ENCODE assay signal across 15 cellular contexts in genomic region chr2:199602896-199603482, GRCh38.
A peak's percentile ranks its signal among the peaks of the same experiment; 100 is the strongest.
DNase-seq lines count a peak whose midpoint lies in the region; ATAC-seq and TF ChIP-seq lines count a peak whose summit lies in the region.
"Had no signal": no experiment of that assay in that cellular context is flagged by ENCODE, and none has a peak within 500 bp of the region (broad histone marks: within the 10 kb centered on the region; RNA-seq: fewer than 3 reads in every experiment).

No MANE protein-coding gene starts in this region.

- no peak overlapping the region for H3K4me3 Mint-ChIP-seq in activated CD8-positive, alpha-beta T cell treated with anti-CD3 and anti-CD28 coated beads, Interleukin-2, amount 10 ng/mL, durations not matched to agents 7 days and 5 days
- H3K4me3 Mint-ChIP-seq in endodermal cell: no peak overlapping the region
- H3K4me3 Mint-ChIP-seq: activated CD4-positive, alpha-beta T cell treated with anti-CD3 and anti-CD28 coated beads for 36 hours; activated naive CD4-positive, alpha-beta T cell treated with anti-CD3 and anti-CD28 coated beads for 36 hours; stimulated activated naive CD8-positive, alpha-beta T cell treated with anti-CD3 and anti-CD28 coated beads, Interleukin-15, Interleukin-2, amounts not matched to agents 100 ng/mL and 50 ng/mL, for 24 hours had no signal

- DNase-seq in Ammon's horn (ENCODE audit: low spot score) (peak; percentile 48), SK-N-MC (ENCODE audit: low read depth, low spot score) (peak; percentile 39), epidermal melanocyte (ENCODE audit: insufficient read length, low spot score) (peak; percentile 40), osteoblast (ENCODE audit: insufficient read length, low spot score, missing footprints) (peak; percentile 79), NCI-H748 treated with DMSO at 0.1 percent for 48 hours (lab: John Stamatoyannopoulos, UW) (no peak), endodermal cell (no peak)
- no peak for DNase-seq in activated CD8-positive, alpha-beta T cell treated with anti-CD3 and anti-CD28 coated beads, Interleukin-2, amount 10 ng/mL, durations not matched to agents 7 days and 5 days
- DNase-seq: activated T-cell treated with anti-CD3 and anti-CD28 coated beads, Interleukin-2, amount 50 U/mL, for 48 hours had no signal

- H3K4me1 ChIP-seq in osteoblast (ENCODE audit: insufficient read depth, low read length) (no peaks in the 10 kb centered on the region), endodermal cell (ENCODE audit: control insufficient read depth, insufficient read depth, low read length) (no peaks in the 10 kb centered on the region)
- H3K4me1 ChIP-seq: transverse colon had no signal

- no peak for TF ChIP-seq CTCF in osteoblast (IDR thresholded peaks at IDR 0.05; ENCODE audit: extremely low read depth, low read depth, low read length)
- no peak for TF ChIP-seq CTCF in endodermal cell (conservative IDR thresholded peaks at IDR 0.05)

- H4K20me1 ChIP-seq in osteoblast (ENCODE audit: insufficient read depth, low read length): no peaks in the 10 kb centered on the region
- H4K20me1 ChIP-seq: BLaER1 treated with 17β-estradiol and CSF1 and Interleukin-3, amounts not matched to agents 10 nM and 100 nM had no signal

- no peaks in the 10 kb centered on the region for H3K4me1 Mint-ChIP-seq in activated CD8-positive, alpha-beta T cell treated with anti-CD3 and anti-CD28 coated beads, Interleukin-2, amount 10 ng/mL, durations not matched to agents 7 days and 5 days (ENCODE audit: low read depth)
- peaks cover 3% of the 10 kb centered on the region for H3K4me1 Mint-ChIP-seq in endodermal cell
- H3K4me1 Mint-ChIP-seq: activated CD4-positive, alpha-beta T cell treated with anti-CD3 and anti-CD28 coated beads for 36 hours had no signal

- no peaks in the 10 kb centered on the region for H3K36me3 Mint-ChIP-seq in activated CD8-positive, alpha-beta T cell treated with anti-CD3 and anti-CD28 coated beads, Interleukin-2, amount 10 ng/mL, durations not matched to agents 7 days and 5 days (ENCODE audit: low read depth)
- no peaks in the 10 kb centered on the region for H3K36me3 Mint-ChIP-seq in endodermal cell (ENCODE audit: low read depth)

- H3K4me2 ChIP-seq in osteoblast (ENCODE audit: insufficient read depth, low read length): no peak overlapping the region
- H3K4me2 ChIP-seq: BLaER1 treated with 17β-estradiol and CSF1 and Interleukin-3, amounts not matched to agents 10 nM and 100 nM; KMS-11 had no signal

- H2AFZ ChIP-seq in osteoblast (ENCODE audit: low read length): no peak overlapping the region

- H3K4me3 ChIP-seq in SK-N-MC (peak overlapping the region; percentile 36), osteoblast (ENCODE audit: insufficient read depth, low read length) (no peak overlapping the region), endodermal cell (ENCODE audit: low read length) (no peak overlapping the region)
- H3K4me3 ChIP-seq: BLaER1 treated with 17β-estradiol and CSF1 and Interleukin-3, amounts not matched to agents 10 nM and 100 nM; transverse colon had no signal

- no peaks in the 10 kb centered on the region for H3K79me2 ChIP-seq in osteoblast (ENCODE audit: insufficient read depth, low read length)

- H3K27ac ChIP-seq in SK-N-MC (peak overlapping the region; percentile 77), osteoblast (ENCODE audit: low read depth, low read length) (no peak overlapping the region), endodermal cell (ENCODE audit: low read depth, low read length) (no peak overlapping the region)
- H3K27ac ChIP-seq: BLaER1 treated with 17β-estradiol and CSF1 and Interleukin-3, amounts not matched to agents 10 nM and 100 nM; KMS-11; transverse colon had no signal

- peaks cover 4% of the 10 kb centered on the region for H3K27me3 Mint-ChIP-seq in activated CD8-positive, alpha-beta T cell treated with anti-CD3 and anti-CD28 coated beads, Interleukin-2, amount 10 ng/mL, durations not matched to agents 7 days and 5 days (ENCODE audit: low read depth)
- peaks cover 39% of the 10 kb centered on the region for H3K27me3 Mint-ChIP-seq in endodermal cell (ENCODE audit: insufficient read depth)
- H3K27me3 Mint-ChIP-seq: stimulated activated naive CD8-positive, alpha-beta T cell treated with anti-CD3 and anti-CD28 coated beads, Interleukin-15, Interleukin-2, amounts not matched to agents 100 ng/mL and 50 ng/mL, for 24 hours had no signal

- H3K27me3 ChIP-seq in osteoblast (ENCODE audit: insufficient read depth, low read length) (no peaks in the 10 kb centered on the region), endodermal cell (ENCODE audit: control insufficient read depth, insufficient read depth, low read length, poor library complexity, severe bottlenecking) (peaks cover 18% of the 10 kb centered on the region)
- H3K27me3 ChIP-seq: BLaER1 treated with 17β-estradiol and CSF1 and Interleukin-3, amounts not matched to agents 10 nM and 100 nM; transverse colon had no signal

- H3K9ac ChIP-seq in SK-N-MC (ENCODE audit: insufficient read length) (peak overlapping the region; percentile 27), endodermal cell (ENCODE audit: extremely low read depth, low read length, poor library complexity, severe bottlenecking) (no peak overlapping the region)
- H3K9ac ChIP-seq: BLaER1 treated with 17β-estradiol and CSF1 and Interleukin-3, amounts not matched to agents 10 nM and 100 nM; KMS-11 had no signal

- no peak for ATAC-seq in activated CD8-positive, alpha-beta T cell treated with anti-CD3 and anti-CD28 coated beads, Interleukin-2, amount 10 ng/mL, durations not matched to agents 7 days and 5 days
- ATAC-seq in HG02623 (IDR thresholded peaks at IDR 0.05; ENCODE audit: unreplicated experiment): no peak
- ATAC-seq: activated CD4-positive, alpha-beta T cell treated with anti-CD3 and anti-CD28 coated beads for 36 hours had no signal

- WGBS in endodermal cell (ENCODE audit: insufficient coverage in 1 of 2, insufficient read length in 1 of 2), 2 experiments: 91 to 93% methylated on average over 5 to 6 of the region's 6 CpGs

- CTCF ChIA-PET in activated CD8-positive, alpha-beta T cell treated with anti-CD3 and anti-CD28 coated beads, Interleukin-2, amount 10 ng/mL, durations not matched to agents 7 days and 5 days (lab: Charles Lee): no interaction called here

- H3K9me3 Mint-ChIP-seq in activated CD8-positive, alpha-beta T cell treated with anti-CD3 and anti-CD28 coated beads, Interleukin-2, amount 10 ng/mL, durations not matched to agents 7 days and 5 days (ENCODE audit: insufficient read depth): no peaks in the 10 kb centered on the region
- no peaks in the 10 kb centered on the region for H3K9me3 Mint-ChIP-seq in endodermal cell
- H3K9me3 Mint-ChIP-seq: activated naive CD4-positive, alpha-beta T cell treated with anti-CD3 and anti-CD28 coated beads for 36 hours; stimulated activated naive CD8-positive, alpha-beta T cell treated with anti-CD3 and anti-CD28 coated beads, Interleukin-15, Interleukin-2, amounts not matched to agents 100 ng/mL and 50 ng/mL, for 24 hours had no signal

- H3K27ac Mint-ChIP-seq in activated CD8-positive, alpha-beta T cell treated with anti-CD3 and anti-CD28 coated beads, Interleukin-2, amount 10 ng/mL, durations not matched to agents 7 days and 5 days: no peak overlapping the region
- H3K27ac Mint-ChIP-seq in endodermal cell: no peak overlapping the region
- H3K27ac Mint-ChIP-seq: activated CD4-positive, alpha-beta T cell treated with anti-CD3 and anti-CD28 coated beads for 36 hours; activated naive CD4-positive, alpha-beta T cell treated with anti-CD3 and anti-CD28 coated beads for 36 hours; stimulated activated naive CD8-positive, alpha-beta T cell treated with anti-CD3 and anti-CD28 coated beads, Interleukin-15, Interleukin-2, amounts not matched to agents 100 ng/mL and 50 ng/mL, for 24 hours had no signal

- H3K9me3 ChIP-seq in SK-N-MC (ENCODE audit: low read depth, low read length) (no peaks in the 10 kb centered on the region), osteoblast (ENCODE audit: low read depth, low read length) (no peaks in the 10 kb centered on the region), endodermal cell (ENCODE audit: control insufficient read depth, low read length) (no peaks in the 10 kb centered on the region)
- H3K9me3 ChIP-seq: transverse colon had no signal

- POLR2A ChIA-PET in activated CD8-positive, alpha-beta T cell treated with anti-CD3 and anti-CD28 coated beads, Interleukin-2, amount 10 ng/mL, durations not matched to agents 7 days and 5 days (lab: Charles Lee): no interaction called here

- H3K36me3 ChIP-seq in SK-N-MC (ENCODE audit: insufficient read depth, low read length) (no peaks in the 10 kb centered on the region), osteoblast (ENCODE audit: insufficient read depth, low read length) (no peaks in the 10 kb centered on the region), endodermal cell (ENCODE audit: control insufficient read depth, insufficient read depth, low read length) (no peaks in the 10 kb centered on the region)
- H3K36me3 ChIP-seq: BLaER1 treated with 17β-estradiol and CSF1 and Interleukin-3, amounts not matched to agents 10 nM and 100 nM; transverse colon had no signal

Comparison
In these comparisons a context has a peak if more than half of its experiments do, and no peak if none do; other contexts are left out.
1. DNase-seq: peak in Ammon's horn (single experiment), SK-N-MC (single experiment), epidermal melanocyte (single experiment) and osteoblast (single experiment); none in NCI-H748 treated with DMSO at 0.1 percent for 48 hours (single experiment), activated CD8-positive, alpha-beta T cell treated with anti-CD3 and anti-CD28 coated beads, Interleukin-2, amount 10 ng/mL, durations not matched to agents 7 days and 5 days (single experiment) and endodermal cell (single experiment).